Comparison of ENCODE assay signal across 6 cellular contexts in genomic region chr6:169702640-169703246, GRCh38.
DNase-seq lines count a peak whose midpoint lies in the region; ATAC-seq and TF ChIP-seq lines count a peak whose summit lies in the region.

No MANE protein-coding gene starts in this region.

- TF ChIP-seq CTCF in GM12865 (IDR thresholded peaks at IDR 0.05; ENCODE audit: insufficient read depth, low read depth, low read length, missing control alignments) (no peak), fibroblast of mammary gland (conservative IDR thresholded peaks at IDR 0.05; ENCODE audit: control insufficient read depth, insufficient read depth, low read depth, low read length) (no peak)

- DNase-seq in GM12865 (ENCODE audit: low read depth), result peak; percentile 58
- DNase-seq in T-helper 9 cell, result peak; percentile 24
- no peak for DNase-seq in fibroblast of mammary gland (ENCODE audit: low read depth)
- peak; percentile 39 for DNase-seq in stimulated activated CD4-positive, alpha-beta T cell treated with anti-CD3 and anti-CD28 coated beads, Interleukin-4, amount 100 ng/mL, for 1 hour
- no peak for DNase-seq in NCI-H510A treated with DMSO at 0.1 percent for 48 hours (lab: John Stamatoyannopoulos, UW)

- ATAC-seq in HG02870 (IDR thresholded peaks at IDR 0.05; ENCODE audit: unreplicated experiment), result peak; percentile 5

- H3K4me3 ChIP-seq in GM12865 (ENCODE audit: low read depth, low read length), result peak overlapping the region; percentile 86
- H3K4me3 ChIP-seq in fibroblast of mammary gland (ENCODE audit: control insufficient read depth, low read depth, low read length), result peak overlapping the region; percentile 77

Comparison
In these comparisons a context has a peak if more than half of its experiments do, and no peak if none do; other contexts are left out.
1. DNase-seq: peak in GM12865 (single experiment), T-helper 9 cell (single experiment) and stimulated activated CD4-positive, alpha-beta T cell treated with anti-CD3 and anti-CD28 coated beads, Interleukin-4, amount 100 ng/mL, for 1 hour (single experiment); none in fibroblast of mammary gland (single experiment) and NCI-H510A treated with DMSO at 0.1 percent for 48 hours (single experiment).